In genomic region chr4:45345551-45345950, GRCh38 we compare ENCODE assay signal across 1 cellular context.
TF ChIP-seq lines count a peak whose summit lies in the region.

No MANE protein-coding gene starts in this region.

TF ChIP-seq in SK-N-SH, 30 proteins besides CTCF, POLR2A, EP300 and RAD21 (continued from another document):
- TF ChIP-seq ZBTB33 (IDR thresholded peaks at IDR 0.05; ENCODE audit: borderline replicate concordance, low read depth) (no peak), MAX (IDR thresholded peaks at IDR 0.05; ENCODE audit: low read depth) (no peak), EZH2phosphoT487 (IDR thresholded peaks at IDR 0.05; ENCODE audit: borderline replicate concordance, low read depth) (no peak), RCOR1 (IDR thresholded peaks at IDR 0.05; ENCODE audit: low read length) (no peak)
